In the genomic region with DNA sequence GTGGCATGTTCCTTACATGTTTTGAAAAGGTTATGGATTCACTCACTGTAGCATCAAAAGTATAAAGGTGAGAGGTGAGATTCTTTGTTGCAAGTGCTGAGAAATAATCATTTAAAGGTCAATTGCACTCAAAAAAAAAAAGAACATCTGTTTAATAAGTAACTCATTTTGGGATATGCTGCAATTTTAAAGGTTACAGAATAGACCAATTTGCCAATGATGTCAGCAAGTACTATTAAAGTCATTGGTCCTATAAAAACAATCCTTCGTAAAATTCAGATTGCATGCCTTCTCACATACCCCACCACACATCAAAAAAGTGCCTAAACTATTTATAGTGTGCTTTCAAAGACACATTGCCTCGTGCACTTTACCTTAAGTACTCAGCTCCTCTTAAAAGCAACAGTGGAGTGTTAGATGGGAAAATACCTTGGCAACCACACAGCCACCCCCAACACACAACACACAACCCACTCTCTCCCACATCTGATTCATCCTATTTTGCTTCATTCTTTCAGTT, we compare ENCODE assay signal across 17 cellular contexts.
DNase-seq lines count a peak whose midpoint lies in the region; ATAC-seq, FAIRE-seq and TF ChIP-seq lines count a peak whose summit lies in the region.
"Had no signal": no experiment of that assay in that cellular context is flagged by ENCODE, and none has a peak within 500 bp of the region (broad histone marks: within the 10 kb centered on the region; RNA-seq: fewer than 3 reads in every experiment).

No MANE protein-coding gene starts in this region.

- TF ChIP-seq POLR2A in HepG2 (IDR thresholded peaks at IDR 0.05; ENCODE audit: insufficient read depth in 1 of 2, low read depth in 2 of 2, low read length in 2 of 2) (no peak), ovary (IDR thresholded peaks at IDR 0.05) (no peak)

- DNase-seq in HepG2 (ENCODE audit: low spot score) (no peak), iris pigment epithelial cell (ENCODE audit: low read depth) (peak; percentile 21), NCI-H1436 (lab: John Stamatoyannopoulos, UW) (no peak), hepatic stellate cell (ENCODE audit: low spot score) (no peak), ovary (no peak)
- DNase-seq in stimulated activated naive CD4-positive, alpha-beta T cell (lab: John Stamatoyannopoulos, UW), result no peak
- DNase-seq: activated CD4-positive, alpha-beta T cell treated with anti-CD3 and anti-CD28 coated beads, Interleukin-2, amount 50 U/mL, for 48 hours; anterior cingulate cortex; mucosa of descending colon; NCI-H1930; NCI-H510A treated with DMSO at 0.1 percent for 48 hours; PC-9; SK-N-SH had no signal

- no peaks in the 10 kb centered on the region for H3K9me3 ChIP-seq in liver (ENCODE audit: control insufficient read depth in 4 of 4, low read length in 3 of 4)
- H3K9me3 ChIP-seq in HepG2 (ENCODE audit: low read length), result 0 out of 2 replicates have a peak, but pooled peaks cover 3% of the 10 kb centered on the region
- H3K9me3 ChIP-seq in ovary, result no peaks in the 10 kb centered on the region
- H3K9me3 ChIP-seq: mucosa of descending colon, SK-N-SH had no signal

- WGBS in liver, result 25% methylated on average over 2 of the region's 2 CpGs
- 6% methylated on average over 2 of the region's 2 CpGs for WGBS in HepG2 (ENCODE audit: low lambda C conversion rate)
- 72 to 80% (median 75%) methylated on average over 2 of the region's 2 CpGs for WGBS in ovary, 3 donors

- TF ChIP-seq EP300 in HepG2 (IDR thresholded peaks at IDR 0.05; ENCODE audit: low read depth in 2 of 2, low read length in 2 of 2) (no peak), HepG2 (CRISPR knock-in tag; IDR thresholded peaks at IDR 0.05; ENCODE audit: borderline replicate concordance) (no peak), ovary (IDR thresholded peaks at IDR 0.05) (no peak)

- no peak overlapping the region for H2AFZ ChIP-seq in HepG2 (ENCODE audit: low read length)
- H2AFZ ChIP-seq: PC-9 had no signal

- H3K27ac ChIP-seq in liver (ENCODE audit: low read depth in 1 of 2, low read length in 2 of 2) (no peak overlapping the region), HepG2 (ENCODE audit: extremely low read length, insufficient read depth, low read length) (no peak overlapping the region), ovary (no peak overlapping the region)
- H3K27ac ChIP-seq: PC-9 had no signal

- no peaks in the 10 kb centered on the region for H3K27me3 ChIP-seq in liver (ENCODE audit: control insufficient read depth in 4 of 4, insufficient read depth in 4 of 4, low read length in 3 of 4)
- H3K27me3 ChIP-seq in HepG2 (ENCODE audit: control insufficient read depth in 1 of 2, insufficient read depth in 2 of 2, low read length in 2 of 2), result no peaks in the 10 kb centered on the region
- no peaks in the 10 kb centered on the region for H3K27me3 ChIP-seq in ovary

- no peak overlapping the region for H3K4me2 ChIP-seq in HepG2 (ENCODE audit: low read depth, low read length)
- H3K4me2 ChIP-seq: PC-9, SK-N-SH had no signal

- no peak for ATAC-seq in HepG2
- peak; percentile 61 for ATAC-seq in HG03432 (IDR thresholded peaks at IDR 0.05; ENCODE audit: unreplicated experiment)
- ATAC-seq: mucosa of descending colon had no signal

- H3K36me3 ChIP-seq in liver (ENCODE audit: control insufficient read depth in 4 of 4, insufficient read depth in 3 of 4, low read depth in 1 of 4, low read length in 3 of 4) (no peaks in the 10 kb centered on the region), HepG2 (replicated peaks in 1 of 2; ENCODE audit: control insufficient read depth in 1 of 2, insufficient read depth in 2 of 2, low read length in 2 of 2) (no peaks in the 10 kb centered on the region), ovary (no peaks in the 10 kb centered on the region)

- intact Hi-C loops in HepG2 (cut with micrococcal nuclease; ENCODE audit: unreplicated experiment) (no loop called here), ovary (cut with DNase I) (no loop called here)

- in situ Hi-C loops in HepG2 (cut with HindIII; ENCODE audit: extremely low pct_ligation_motif_present, low pct_unique_long_range_greater_than_20kb), result no loop called here

- BruUV-seq in HepG2 (replicated peaks; lab: Mats Ljungman, UMichigan), result no TSS peak

- no peaks in the 10 kb centered on the region for H4K20me1 ChIP-seq in HepG2 (ENCODE audit: insufficient read depth, low read length)

- POLR2A ChIA-PET in HepG2 (lab: Yijun Ruan, JAX), result no interaction called here

- H3K4me3 ChIP-seq in liver (ENCODE audit: low read depth in 1 of 3, low read length in 3 of 3), result no peak overlapping the region
- H3K4me3 ChIP-seq in HepG2 (replicated peaks in 1 of 3; ENCODE audit: insufficient read depth in 1 of 3, low read depth in 2 of 3, low read length in 3 of 3), result no peak overlapping the region
- no peak overlapping the region for H3K4me3 ChIP-seq in ovary
- H3K4me3 ChIP-seq: mucosa of descending colon, PC-9 had no signal

- H3K4me1 ChIP-seq in liver (ENCODE audit: control insufficient read depth in 4 of 4, insufficient read depth in 4 of 4, low read length in 3 of 4), result peaks cover 3 to 18% (median 10%) of the 10 kb centered on the region in 4 donors
- H3K4me1 ChIP-seq in HepG2 (ENCODE audit: insufficient read depth, low read length), result no peaks in the 10 kb centered on the region
- H3K4me1 ChIP-seq in ovary (ENCODE audit: insufficient read depth), result no peaks in the 10 kb centered on the region

- H3K9ac ChIP-seq in liver (ENCODE audit: low read depth in 1 of 2, low read length in 2 of 2) (no peak overlapping the region), HepG2 (ENCODE audit: insufficient read depth, low read depth, low read length) (no peak overlapping the region)
- H3K9ac ChIP-seq: SK-N-SH had no signal

- CTCF ChIA-PET in HepG2 (lab: Yijun Ruan, JAX; ENCODE audit: low intra/inter-chr PET ratio, low total read pairs), result no interaction called here

- no peaks in the 10 kb centered on the region for H3K79me2 ChIP-seq in HepG2 (ENCODE audit: insufficient read depth, low read length)

- TF ChIP-seq RAD21 in liver (IDR thresholded peaks at IDR 0.05), result peak in 1 of 2 donors; percentile 3
- TF ChIP-seq RAD21 in HepG2 (CRISPR knock-in tag; IDR thresholded peaks at IDR 0.05), result no peak

- no peak for FAIRE-seq in HepG2 (lab: Jason Lieb, UNC)
- FAIRE-seq: colon, endothelial cell of umbilical vein had no signal

- no peak for TF ChIP-seq CTCF in liver (IDR thresholded peaks at IDR 0.05; ENCODE audit: low read depth, low read length, missing input control)
- TF ChIP-seq CTCF in HepG2 (CRISPR knock-in tag; IDR thresholded peaks at IDR 0.05), result no peak
- no peak for TF ChIP-seq CTCF in ovary (IDR thresholded peaks at IDR 0.05)

TF ChIP-seq in liver, 16 proteins besides CTCF, POLR2A, EP300 and RAD21 (continues in another document):
- TF ChIP-seq HNF4G (IDR thresholded peaks at IDR 0.05), result no peak
- peak; percentile 49 to 61 for TF ChIP-seq HNF4A (conservative IDR thresholded peaks at IDR 0.05)
- TF ChIP-seq FOXA1 (IDR thresholded peaks at IDR 0.05), result no peak
- TF ChIP-seq, protein P1, sequence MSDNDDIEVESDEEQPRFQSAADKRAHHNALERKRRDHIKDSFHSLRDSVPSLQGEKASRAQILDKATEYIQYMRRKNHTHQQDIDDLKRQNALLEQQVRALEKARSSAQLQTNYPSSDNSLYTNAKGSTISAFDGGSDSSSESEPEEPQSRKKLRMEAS (IDR thresholded peaks at IDR 0.05), result no peak
- peak in 1 of 2 donors; percentile 67 for TF ChIP-seq JUND (IDR thresholded peaks at IDR 0.05)
- peak; percentile 48 for TF ChIP-seq YY1 (IDR thresholded peaks at IDR 0.05)
- peak; percentile 81 for TF ChIP-seq SP1 (IDR thresholded peaks at IDR 0.05)
- no peak for TF ChIP-seq EGR1 (IDR thresholded peaks at IDR 0.05; ENCODE audit: low read depth in 2 of 2)
- TF ChIP-seq ATF3 (IDR thresholded peaks at IDR 0.05), result peak; percentile 70
- TF ChIP-seq TAF1 (conservative IDR thresholded peaks at IDR 0.05), result no peak
- TF ChIP-seq NR2F2 (IDR thresholded peaks at IDR 0.05), result peak; percentile 51
- no peak for TF ChIP-seq GABPA (IDR thresholded peaks at IDR 0.05 in 1 of 2, conservative IDR thresholded peaks at IDR 0.05 in 1 of 2)

TF ChIP-seq in HepG2, 621 proteins besides CTCF, POLR2A, EP300 and RAD21 (continues in another document):
- no peak for TF ChIP-seq ZNF10 (CRISPR knock-in tag; IDR thresholded peaks at IDR 0.05; ENCODE audit: borderline replicate concordance, low read depth)
- no peak for TF ChIP-seq KDM6A (CRISPR knock-in tag; IDR thresholded peaks at IDR 0.05; ENCODE audit: low read depth)
- TF ChIP-seq, protein P2, sequence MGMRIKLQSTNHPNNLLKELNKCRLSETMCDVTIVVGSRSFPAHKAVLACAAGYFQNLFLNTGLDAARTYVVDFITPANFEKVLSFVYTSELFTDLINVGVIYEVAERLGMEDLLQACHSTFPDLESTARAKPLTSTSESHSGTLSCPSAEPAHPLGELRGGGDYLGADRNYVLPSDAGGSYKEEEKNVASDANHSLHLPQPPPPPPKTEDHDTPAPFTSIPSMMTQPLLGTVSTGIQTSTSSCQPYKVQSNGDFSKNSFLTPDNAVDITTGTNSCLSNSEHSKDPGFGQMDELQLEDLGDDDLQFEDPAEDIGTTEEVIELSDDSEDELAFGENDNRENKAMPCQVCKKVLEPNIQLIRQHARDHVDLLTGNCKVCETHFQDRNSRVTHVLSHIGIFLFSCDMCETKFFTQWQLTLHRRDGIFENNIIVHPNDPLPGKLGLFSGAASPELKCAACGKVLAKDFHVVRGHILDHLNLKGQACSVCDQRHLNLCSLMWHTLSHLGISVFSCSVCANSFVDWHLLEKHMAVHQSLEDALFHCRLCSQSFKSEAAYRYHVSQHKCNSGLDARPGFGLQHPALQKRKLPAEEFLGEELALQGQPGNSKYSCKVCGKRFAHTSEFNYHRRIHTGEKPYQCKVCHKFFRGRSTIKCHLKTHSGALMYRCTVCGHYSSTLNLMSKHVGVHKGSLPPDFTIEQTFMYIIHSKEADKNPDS (CRISPR knock-in tag; IDR thresholded peaks at IDR 0.05), result no peak
- TF ChIP-seq CBX5 (CRISPR knock-in tag; IDR thresholded peaks at IDR 0.05; ENCODE audit: borderline replicate concordance), result no peak
- TF ChIP-seq, protein P3, sequence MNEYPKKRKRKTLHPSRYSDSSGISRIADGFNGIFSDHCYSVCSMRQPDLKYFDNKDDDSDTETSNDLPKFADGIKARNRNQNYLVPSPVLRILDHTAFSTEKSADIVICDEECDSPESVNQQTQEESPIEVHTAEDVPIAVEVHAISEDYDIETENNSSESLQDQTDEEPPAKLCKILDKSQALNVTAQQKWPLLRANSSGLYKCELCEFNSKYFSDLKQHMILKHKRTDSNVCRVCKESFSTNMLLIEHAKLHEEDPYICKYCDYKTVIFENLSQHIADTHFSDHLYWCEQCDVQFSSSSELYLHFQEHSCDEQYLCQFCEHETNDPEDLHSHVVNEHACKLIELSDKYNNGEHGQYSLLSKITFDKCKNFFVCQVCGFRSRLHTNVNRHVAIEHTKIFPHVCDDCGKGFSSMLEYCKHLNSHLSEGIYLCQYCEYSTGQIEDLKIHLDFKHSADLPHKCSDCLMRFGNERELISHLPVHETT (CRISPR knock-in tag; conservative IDR thresholded peaks at IDR 0.05), result no peak
